ENCODE assay signal across 14 cellular contexts in the genomic region with DNA sequence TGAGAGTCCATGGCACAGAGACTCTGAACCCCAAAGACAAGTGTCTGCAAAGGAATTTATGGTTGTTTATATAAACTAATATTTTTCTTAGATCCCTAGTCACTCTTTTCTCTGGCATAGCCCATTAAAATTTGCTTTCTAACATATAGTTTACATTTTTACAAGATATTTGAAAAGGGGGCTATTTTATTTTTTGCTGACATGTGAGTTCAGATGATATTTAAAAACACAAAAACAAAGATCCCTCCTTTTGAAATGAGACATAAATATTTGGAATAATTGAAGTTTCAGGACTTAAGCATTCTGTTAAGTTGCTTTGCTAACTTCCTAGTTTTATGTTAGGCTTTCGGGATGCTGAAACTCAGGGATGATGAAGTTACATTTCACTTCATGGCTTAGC.
"Had no signal": no experiment of that assay in that cellular context is flagged by ENCODE, and none has a peak within 500 bp of the region (broad histone marks: within the 10 kb centered on the region; RNA-seq: fewer than 3 reads in every experiment).

No MANE protein-coding gene starts in this region.

- ATAC-seq: mucosa of descending colon; sciatic nerve; stimulated activated naive CD8-positive, alpha-beta T cell treated with anti-CD3 and anti-CD28 coated beads, Interleukin-15, Interleukin-2, amounts not matched to agents 100 U/mL and 50 U/mL, for 24 hours had no signal

- H3K36me3 ChIP-seq: adrenal gland, prostate gland had no signal

- H3K27me3 ChIP-seq: adrenal gland had no signal

- H3K9me3 Mint-ChIP-seq: nephron progenitor cell had no signal

- H3K27ac ChIP-seq: adrenal gland, prostate gland had no signal

- DNase-seq: activated CD4-positive, alpha-beta T cell treated with anti-CD3 and anti-CD28 coated beads for 48 hours; activated T-cell treated with anti-CD3 and anti-CD28 coated beads, Interleukin-2, amount 50 U/mL, for 48 hours; adrenal gland; central memory CD4-positive, alpha-beta T cell; cortex of kidney; effector CD8-positive, alpha-beta T cell; hypothalamus; mucosa of descending colon; nephron progenitor cell; SHP77 treated with DMSO at 0.1 percent for 48 hours; stimulated activated CD4-positive, alpha-beta T cell treated with anti-CD3 and anti-CD28 coated beads, Interleukin-2, amount 100 ng/mL, for 24 hours; stimulated activated naive CD8-positive, alpha-beta T cell treated with anti-CD3 and anti-CD28 coated beads, Interleukin-15, Interleukin-2, amounts not matched to agents 100 U/mL and 50 U/mL, for 24 hours had no signal

- H3K4me3 ChIP-seq: adrenal gland, mucosa of descending colon, prostate gland had no signal

- H3K4me3 Mint-ChIP-seq: nephron progenitor cell had no signal

- H3K4me1 ChIP-seq: adrenal gland, prostate gland had no signal

- H3K9me3 ChIP-seq: adrenal gland, mucosa of descending colon, prostate gland had no signal
